9 cellular contexts compared by ENCODE assay signal in genomic region chr9:91705386-91705785, GRCh38.
"Had no signal": no experiment of that assay in that cellular context is flagged by ENCODE, and none has a peak within 500 bp of the region (broad histone marks: within the 10 kb centered on the region; RNA-seq: fewer than 3 reads in every experiment).

No MANE protein-coding gene starts in this region.

- H3K27ac Mint-ChIP-seq: HFFc6, IgD-negative memory B cell had no signal

- H3K4me3 ChIP-seq: GM23248, HAP-1 had no signal

- H2AFZ ChIP-seq: GM23248 had no signal

- H3K36me3 Mint-ChIP-seq: IgD-negative memory B cell had no signal

- H3K27ac ChIP-seq: GM23248 had no signal

- H3K36me3 ChIP-seq: HAP-1 had no signal

- H3K27me3 Mint-ChIP-seq: IgD-negative memory B cell had no signal

- ATAC-seq: HCT116 had no signal

- H3K9me3 ChIP-seq: HAP-1 had no signal

- H3K4me1 ChIP-seq: HAP-1 had no signal

- H3K9ac ChIP-seq: GM23248 had no signal

- DNase-seq: GM23248, GOT3, H7, HFFc6, KG1 had no signal

- H3K4me3 Mint-ChIP-seq: HFFc6, IgD-negative memory B cell had no signal

- FAIRE-seq: HTR-8/SVneo had no signal
